9 cellular contexts compared by ENCODE assay signal in genomic region chr6:10383312-10384063, GRCh38. TPM values are rescaled to one million over a fixed set of nuclear protein-coding genes. Genes with fewer than 3 reads are reported as not detected.
DNase-seq lines count a peak whose midpoint lies in the region; ATAC-seq lines count a peak whose summit lies in the region.
"Had no signal": no experiment of that assay in that cellular context is flagged by ENCODE, and none has a peak within 500 bp of the region (broad histone marks: within the 10 kb centered on the region; RNA-seq: fewer than 3 reads in every experiment).

No MANE protein-coding gene starts in this region.

- peak; percentile 21 for ATAC-seq in stimulated activated effector memory CD8-positive, alpha-beta T cell treated with anti-CD3 and anti-CD28 coated beads, Interleukin-12 subunit alpha, Interleukin-12 subunit beta, amount 100 ng/mL, for 72 hours
- ATAC-seq in HG03159 (IDR thresholded peaks at IDR 0.05; ENCODE audit: unreplicated experiment) (no peak), HG03025 (IDR thresholded peaks at IDR 0.05; ENCODE audit: low FRiP score, unreplicated experiment) (no peak)

- peak overlapping the region; percentile 81 for H3K27ac Mint-ChIP-seq in T-helper 1 cell treated with Interleukin-12 subunit alpha and Interleukin-12 subunit beta and Interleukin-4 antibody, amounts not matched to agents 30 μg/mL and 1 μg/mL, for 36 hours
- H3K27ac Mint-ChIP-seq in stimulated activated effector memory CD8-positive, alpha-beta T cell treated with anti-CD3 and anti-CD28 coated beads, Interleukin-12 subunit alpha, Interleukin-12 subunit beta, amount 100 ng/mL, for 72 hours, result no peak overlapping the region

- H3K9me3 Mint-ChIP-seq in T-helper 1 cell treated with Interleukin-12 subunit alpha and Interleukin-12 subunit beta and Interleukin-4 antibody, amounts not matched to agents 30 μg/mL and 1 μg/mL, for 36 hours, result peaks cover 4% of the 10 kb centered on the region
- H3K9me3 Mint-ChIP-seq in stimulated activated effector memory CD8-positive, alpha-beta T cell treated with anti-CD3 and anti-CD28 coated beads, Interleukin-12 subunit alpha, Interleukin-12 subunit beta, amount 100 ng/mL, for 72 hours, result peaks cover 3% of the 10 kb centered on the region

- DNase-seq in T-helper 1 cell (no peak), RPMI7951 (ENCODE audit: low read depth) (peak; percentile 82), glomerular visceral epithelial cell (ENCODE audit: extremely low spot score) (peak; percentile 13), NAMALWA (ENCODE audit: low spot score) (no peak)
- DNase-seq in stimulated activated effector memory CD8-positive, alpha-beta T cell treated with anti-CD3 and anti-CD28 coated beads, Interleukin-12 subunit alpha, Interleukin-12 subunit beta, amount 100 ng/mL, for 72 hours (ENCODE audit: low spot score in 2 of 2), result no peak
- DNase-seq: adrenal gland had no signal

- H3K27me3 Mint-ChIP-seq in T-helper 1 cell treated with Interleukin-12 subunit alpha and Interleukin-12 subunit beta and Interleukin-4 antibody, amounts not matched to agents 30 μg/mL and 1 μg/mL, for 36 hours (ENCODE audit: low read depth), result peaks cover 80% of the 10 kb centered on the region

- peaks cover 2% of the 10 kb centered on the region for H3K4me1 Mint-ChIP-seq in T-helper 1 cell treated with Interleukin-12 subunit alpha and Interleukin-12 subunit beta and Interleukin-4 antibody, amounts not matched to agents 30 μg/mL and 1 μg/mL, for 36 hours (ENCODE audit: low read depth)
- peaks cover 8% of the 10 kb centered on the region for H3K4me1 Mint-ChIP-seq in stimulated activated effector memory CD8-positive, alpha-beta T cell treated with anti-CD3 and anti-CD28 coated beads, Interleukin-12 subunit alpha, Interleukin-12 subunit beta, amount 100 ng/mL, for 72 hours

- H3K4me3 Mint-ChIP-seq in T-helper 1 cell treated with Interleukin-12 subunit alpha and Interleukin-12 subunit beta and Interleukin-4 antibody, amounts not matched to agents 30 μg/mL and 1 μg/mL, for 36 hours, result no peak overlapping the region
- no peak overlapping the region for H3K4me3 Mint-ChIP-seq in stimulated activated effector memory CD8-positive, alpha-beta T cell treated with anti-CD3 and anti-CD28 coated beads, Interleukin-12 subunit alpha, Interleukin-12 subunit beta, amount 100 ng/mL, for 72 hours

- peaks cover 7% of the 10 kb centered on the region for H3K36me3 Mint-ChIP-seq in T-helper 1 cell treated with Interleukin-12 subunit alpha and Interleukin-12 subunit beta and Interleukin-4 antibody, amounts not matched to agents 30 μg/mL and 1 μg/mL, for 36 hours (ENCODE audit: low read depth)
- H3K36me3 Mint-ChIP-seq in stimulated activated effector memory CD8-positive, alpha-beta T cell treated with anti-CD3 and anti-CD28 coated beads, Interleukin-12 subunit alpha, Interleukin-12 subunit beta, amount 100 ng/mL, for 72 hours, result no peaks in the 10 kb centered on the region

RNA-seq across cellular contexts. Expression of gene TFAP2A, which starts 31.4 kb away (rescaled TPM):
- total RNA-seq in RPMI7951 (2014; rRNA removed; shearing (Covaris generic)), result 8.9 and 9.0 TPM in 2 replicates

Comparison
In these comparisons a context has a peak if more than half of its experiments do, and no peak if none do; other contexts are left out.
1. DNase-seq: peak in RPMI7951 (single experiment) and glomerular visceral epithelial cell (single experiment); none in T-helper 1 cell (0 of 5), stimulated activated effector memory CD8-positive, alpha-beta T cell treated with anti-CD3 and anti-CD28 coated beads, Interleukin-12 subunit alpha, Interleukin-12 subunit beta, amount 100 ng/mL, for 72 hours (0 of 2) and NAMALWA (single experiment).